In the genomic region with DNA sequence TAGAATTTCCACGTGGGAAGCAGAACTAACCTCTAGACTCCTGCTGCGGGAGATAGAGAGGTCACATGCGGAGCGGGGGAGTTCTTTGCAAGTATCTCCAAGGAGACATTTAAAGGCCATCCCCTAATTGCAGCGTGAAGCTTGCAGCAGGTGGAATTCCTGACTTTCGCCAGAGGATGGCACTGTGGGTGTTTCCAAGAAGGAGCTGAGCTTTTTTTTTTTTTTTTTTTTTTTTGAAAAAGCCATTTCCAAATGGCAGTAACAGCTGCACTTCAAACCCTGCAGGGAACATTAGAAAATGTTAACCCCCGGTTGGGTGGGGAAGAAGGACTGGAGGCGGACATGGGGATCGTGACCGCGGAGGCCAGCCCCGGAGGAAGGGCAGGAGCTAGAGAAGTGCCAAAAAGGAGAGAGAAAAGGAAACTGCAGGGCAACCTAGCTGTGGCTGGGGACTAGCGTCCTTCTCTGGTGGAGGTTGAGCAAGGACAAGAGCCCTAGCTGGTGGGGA, we compare ENCODE assay signal across 9 cellular contexts.
DNase-seq lines count a peak whose midpoint lies in the region; ATAC-seq, FAIRE-seq and TF ChIP-seq lines count a peak whose summit lies in the region.
"Had no signal": no experiment of that assay in that cellular context is flagged by ENCODE, and none has a peak within 500 bp of the region (broad histone marks: within the 10 kb centered on the region; RNA-seq: fewer than 3 reads in every experiment).

No MANE protein-coding gene starts in this region.

- H3K4me1 ChIP-seq in DND-41 (ENCODE audit: insufficient read depth, low read length) (no peaks in the 10 kb centered on the region), iPS-18a (ENCODE audit: control insufficient read depth, low read depth, low read length) (peaks cover 10% of the 10 kb centered on the region)

- no peak overlapping the region for H3K4me2 ChIP-seq in DND-41 (ENCODE audit: insufficient read depth, low read length)

- no peaks in the 10 kb centered on the region for H4K20me1 ChIP-seq in DND-41 (ENCODE audit: insufficient read depth, low read length)

- DNase-seq in DND-41 = peak; percentile 58
- peak; percentile 31 for DNase-seq in HTR-8/SVneo (ENCODE audit: insufficient read length, low spot score)
- DNase-seq in NCI-H82 treated with DMSO at 0.1 percent for 48 hours (lab: John Stamatoyannopoulos, UW; ENCODE audit: unreplicated experiment) = peak; percentile 39
- peak; percentile 35 for DNase-seq in smooth muscle cell of the brain vasculature (ENCODE audit: low read depth, low spot score)
- DNase-seq in posterior vena cava (ENCODE audit: low spot score) = no peak

- TF ChIP-seq CTCF in DND-41 (IDR thresholded peaks at IDR 0.05; ENCODE audit: borderline replicate concordance, extremely low read depth, low read length, poor library complexity, severe bottlenecking) = peak; percentile 83
- peak; percentile 86 to 87 for TF ChIP-seq CTCF in brain (conservative IDR thresholded peaks at IDR 0.05)

- H3K36me3 ChIP-seq in DND-41 (ENCODE audit: insufficient read depth, low read length) = no peaks in the 10 kb centered on the region
- no peaks in the 10 kb centered on the region for H3K36me3 ChIP-seq in iPS-18a (ENCODE audit: control insufficient read depth, low read depth, low read length)

- H3K36me3 Mint-ChIP-seq in brain = no peaks in the 10 kb centered on the region
- H3K36me3 Mint-ChIP-seq: activated naive CD4-positive, alpha-beta T cell treated with anti-CD3 and anti-CD28 coated beads, Interleukin-2, amount 50 U/mL, for 24 hours had no signal

- H3K27ac ChIP-seq in DND-41 (ENCODE audit: low read length) = no peak overlapping the region
- no peak overlapping the region for H3K27ac ChIP-seq in iPS-18a (ENCODE audit: low read length)

- no peaks in the 10 kb centered on the region for H3K79me2 ChIP-seq in DND-41 (ENCODE audit: insufficient read depth, low read length)

- H3K9me3 ChIP-seq in DND-41 (ENCODE audit: insufficient read depth, low read length, severe bottlenecking) = no peaks in the 10 kb centered on the region
- no peaks in the 10 kb centered on the region for H3K9me3 ChIP-seq in iPS-18a (ENCODE audit: control insufficient read depth, low read depth, low read length)

- H3K4me1 Mint-ChIP-seq in brain = peaks cover 17% of the 10 kb centered on the region

- H3K27me3 ChIP-seq in DND-41 (ENCODE audit: insufficient read depth, low read length, poor library complexity) = no peaks in the 10 kb centered on the region
- H3K27me3 ChIP-seq in iPS-18a (ENCODE audit: control insufficient read depth, insufficient read depth, low read length) = peaks cover 8% of the 10 kb centered on the region

- peak; percentile 49; the same call in 2 of the 3 replicates for ATAC-seq in DND-41 (ENCODE audit: insufficient read depth, low read depth)
- ATAC-seq in esophagus mucosa = no peak

- intact Hi-C loops in posterior vena cava (cut with DNase I) = no loop called here

- H3K4me3 ChIP-seq in DND-41 (ENCODE audit: low read depth in 1 of 2, low read length in 2 of 2) (no peak overlapping the region), iPS-18a (ENCODE audit: low read length) (peak overlapping the region; percentile 29)

- H3K27ac Mint-ChIP-seq in brain = peak overlapping the region in 3 of 5 experiments; percentile 28 to 66 (median 46)
- H3K27ac Mint-ChIP-seq: activated naive CD4-positive, alpha-beta T cell treated with anti-CD3 and anti-CD28 coated beads, Interleukin-2, amount 50 U/mL, for 24 hours had no signal

- FAIRE-seq in HTR-8/SVneo (lab: Jason Lieb, UNC) = no peak

- H3K4me3 Mint-ChIP-seq in brain = peak overlapping the region in 4 of 5 experiments; percentile 23 to 77 (median 66)
- H3K4me3 Mint-ChIP-seq: activated naive CD4-positive, alpha-beta T cell treated with anti-CD3 and anti-CD28 coated beads, Interleukin-2, amount 50 U/mL, for 24 hours had no signal

- H3K27me3 Mint-ChIP-seq in brain = peaks cover 13% of the 10 kb centered on the region

- H3K9ac ChIP-seq in DND-41 (ENCODE audit: low read depth, low read length) (no peak overlapping the region), iPS-18a (ENCODE audit: low read length) (no peak overlapping the region)

- H2AFZ ChIP-seq in DND-41 (ENCODE audit: low read depth, low read length) = no peak overlapping the region; the same call in 1 of the 2 replicates

- H3K9me3 Mint-ChIP-seq in brain = peaks cover 0 to 65% (median 3%) of the 10 kb centered on the region in 5 experiments
- H3K9me3 Mint-ChIP-seq: activated naive CD4-positive, alpha-beta T cell treated with anti-CD3 and anti-CD28 coated beads, Interleukin-2, amount 50 U/mL, for 24 hours had no signal
